Comparison of ENCODE assay signal across 15 cellular contexts in genomic region chr16:88015806-88016140, GRCh38.
DNase-seq lines count a peak whose midpoint lies in the region; ATAC-seq and TF ChIP-seq lines count a peak whose summit lies in the region.
"Had no signal": no experiment of that assay in that cellular context is flagged by ENCODE, and none has a peak within 500 bp of the region (broad histone marks: within the 10 kb centered on the region; RNA-seq: fewer than 3 reads in every experiment).

No MANE protein-coding gene starts in this region.

- POLR2A ChIA-PET in IMR-90 (lab: Charles Lee; ENCODE audit: unreplicated experiment), result no interaction called here

- H2AK9ac ChIP-seq in IMR-90 (replicated peaks; ENCODE audit: low read depth, low read length, poor library complexity), result no peak overlapping the region

- no peak overlapping the region for H3K4me2 ChIP-seq in IMR-90 (ENCODE audit: low read depth, low read length)
- H3K4me2 ChIP-seq: A549 had no signal

- no peak for TF ChIP-seq POLR2A in IMR-90 (IDR thresholded peaks at IDR 0.05; ENCODE audit: low read depth, low read length)
- TF ChIP-seq POLR2A in lower leg skin (IDR thresholded peaks at IDR 0.05), result no peak

- ATAC-seq in IMR-90 (ENCODE audit: low read depth) (no peak), sciatic nerve (no peak)
- ATAC-seq in activated T-helper 17 cell treated with anti-CD3 and anti-CD28 coated beads, Interleukin-2, amount 50 U/mL, for 72 hours (replicated peaks), result no peak
- ATAC-seq: A549; CD8-positive, alpha-beta T cell had no signal

- no peak overlapping the region for H3K14ac ChIP-seq in IMR-90 (replicated peaks; ENCODE audit: low read depth, low read length)

- H3K23ac ChIP-seq in IMR-90 (ENCODE audit: low read depth, low read length), result no peak overlapping the region

- H3K4me1 ChIP-seq in IMR-90 (ENCODE audit: control insufficient read depth, insufficient read depth, low read length), result peaks cover 24% of the 10 kb centered on the region

- in situ Hi-C loops in IMR-90 (cut with MboI; ENCODE audit: low sequenced_read_pairs), result no loop called here

- H4K8ac ChIP-seq in IMR-90 (ENCODE audit: low read depth in 2 of 2, low read length in 2 of 2), result no peak overlapping the region

- no peak overlapping the region for H4K5ac ChIP-seq in IMR-90 (ENCODE audit: low read depth, low read length)

- H3K36me3 ChIP-seq in IMR-90 (ENCODE audit: control insufficient read depth, insufficient read depth, low read length), result peaks cover 7% of the 10 kb centered on the region; the same call in 1 of the 2 replicates

- no peak overlapping the region for H2BK120ac ChIP-seq in IMR-90 (ENCODE audit: low read depth, low read length)

- DNase-seq in IMR-90 (no peak), sciatic nerve (ENCODE audit: low spot score) (peak; percentile 38), HCEC 1CT (no peak), lower leg skin (ENCODE audit: low spot score in 2 of 2) (no peak)
- no peak for DNase-seq in NK-92 treated with Interleukin-12 subunit alpha and Interleukin-12 subunit beta, amount 100 ng/mL, for 24 hours (lab: John Stamatoyannopoulos, UW)
- DNase-seq: BE2C; CD8-positive, alpha-beta T cell; COR-L47; DND-41; GDM1; GM23248 had no signal

- peak overlapping the region; percentile 62 for H3K27ac Mint-ChIP-seq in activated T-helper 17 cell treated with anti-CD3 and anti-CD28 coated beads, Interleukin-2, amount 50 U/mL, for 72 hours
- H3K27ac Mint-ChIP-seq: CD8-positive, alpha-beta T cell had no signal

- CTCF ChIA-PET in IMR-90 (lab: Yijun Ruan, JAX), result no interaction called here

- H3K79me1 ChIP-seq in IMR-90 (ENCODE audit: low read depth in 1 of 2, low read length in 2 of 2), result peaks cover 8 to 37% of the 10 kb centered on the region in 2 experiments

- peaks cover 60% of the 10 kb centered on the region for H3K36me3 Mint-ChIP-seq in activated T-helper 17 cell treated with anti-CD3 and anti-CD28 coated beads, Interleukin-2, amount 50 U/mL, for 72 hours (ENCODE audit: low read depth)

- no peak for TF ChIP-seq RAD21 in IMR-90 (IDR thresholded peaks at IDR 0.05; ENCODE audit: low read length)

- H3K18ac ChIP-seq in IMR-90 (ENCODE audit: low read depth, low read length), result no peak overlapping the region

- H3K4me1 Mint-ChIP-seq in activated T-helper 17 cell treated with anti-CD3 and anti-CD28 coated beads, Interleukin-2, amount 50 U/mL, for 72 hours, result peaks cover 5% of the 10 kb centered on the region
- H3K4me1 Mint-ChIP-seq: CD14-positive monocyte had no signal

- H3K9ac ChIP-seq in IMR-90 (ENCODE audit: low read depth, low read length), result no peak overlapping the region
- H3K9ac ChIP-seq: GM23248 had no signal

- dilution Hi-C loops in IMR-90 (cut with HindIII; ENCODE audit: low sequenced_read_pairs, unreplicated experiment), result no loop called here

- no peak overlapping the region for H3K4ac ChIP-seq in IMR-90 (ENCODE audit: low read depth, low read length)

- H3K4me3 ChIP-seq in IMR-90 (ENCODE audit: insufficient read depth, low read depth, low read length) (no peak overlapping the region), lower leg skin (ENCODE audit: low read depth, poor library complexity, severe bottlenecking) (no peak overlapping the region)
- H3K4me3 ChIP-seq: A549, GM23248 had no signal

- H4K20me1 ChIP-seq in IMR-90 (ENCODE audit: insufficient read depth, low read length), result peaks cover 15% of the 10 kb centered on the region

- H4K91ac ChIP-seq in IMR-90 (ENCODE audit: insufficient read depth, low read depth, low read length), result no peak overlapping the region

- no peak overlapping the region for H3K56ac ChIP-seq in IMR-90 (ENCODE audit: extremely low read depth, insufficient read depth, low read length)

- intact Hi-C loops in IMR-90 (cut with micrococcal nuclease), result loop anchor here (2.0 kb wide), 1 partner anchor 59 kb away; no protein-coding TSS in a partner anchor
- intact Hi-C loops in sciatic nerve (cut with DNase I), result no loop called here
- intact Hi-C loops in lower leg skin (cut with DNase I; ENCODE audit: low total_unique reads), result no loop called here

- peak overlapping the region; percentile 99; the same call in 1 of the 2 replicates for H2AK5ac ChIP-seq in IMR-90 (ENCODE audit: low read depth, low read length)

- no peaks in the 10 kb centered on the region for H3K27me3 Mint-ChIP-seq in activated T-helper 17 cell treated with anti-CD3 and anti-CD28 coated beads, Interleukin-2, amount 50 U/mL, for 72 hours

- H2BK20ac ChIP-seq in IMR-90 (ENCODE audit: low read depth, low read length), result no peak overlapping the region

- 100% methylated on average over 4 of the region's 9 CpGs; no CpG with 5 or more reads in 1 of the 2 experiments for WGBS in IMR-90 (ENCODE audit: extremely low coverage in 2 of 2, insufficient read length in 1 of 2), 2 experiments
- WGBS in lower leg skin, 2 donors, result 89 to 91% methylated on average over 8 to 9 of the region's 9 CpGs

- H2AFZ ChIP-seq in IMR-90 (replicated peaks; ENCODE audit: low read length, poor library complexity), result no peak overlapping the region
- H2AFZ ChIP-seq: GM23248 had no signal

- H3K9me3 Mint-ChIP-seq in activated T-helper 17 cell treated with anti-CD3 and anti-CD28 coated beads, Interleukin-2, amount 50 U/mL, for 72 hours, result no peaks in the 10 kb centered on the region
- H3K9me3 Mint-ChIP-seq: CD8-positive, alpha-beta T cell had no signal

- no TSS peak for BruUV-seq in IMR-90 (replicated peaks; lab: Mats Ljungman, UMichigan)

- peaks cover 18% of the 10 kb centered on the region for H3K9me1 ChIP-seq in IMR-90 (ENCODE audit: insufficient read depth, low read length)

- no peak overlapping the region for H2BK5ac ChIP-seq in IMR-90 (ENCODE audit: low read depth, low read length, poor library complexity, severe bottlenecking)

- H2BK15ac ChIP-seq in IMR-90 (ENCODE audit: low read depth, low read length), result no peak overlapping the region

- no peaks in the 10 kb centered on the region for H3K9me3 ChIP-seq in IMR-90 (ENCODE audit: control insufficient read depth, insufficient read depth, low read length)
- H3K9me3 ChIP-seq: A549, BE2C had no signal

- H3K27ac ChIP-seq in IMR-90 (ENCODE audit: insufficient read depth, low read length), result no peak overlapping the region
- H3K27ac ChIP-seq: GM23248, HL-60 had no signal

- H3K4me3 Mint-ChIP-seq in activated T-helper 17 cell treated with anti-CD3 and anti-CD28 coated beads, Interleukin-2, amount 50 U/mL, for 72 hours, result no peak overlapping the region
- H3K4me3 Mint-ChIP-seq: CD14-positive monocyte; CD8-positive, alpha-beta T cell had no signal

- no peaks in the 10 kb centered on the region for H3K27me3 ChIP-seq in IMR-90 (ENCODE audit: control insufficient read depth, insufficient read depth, low read length)
- H3K27me3 ChIP-seq: BE2C had no signal

- no peak for TF ChIP-seq CTCF in IMR-90 (conservative IDR thresholded peaks at IDR 0.05; ENCODE audit: low read depth, low read length)
- TF ChIP-seq CTCF in lower leg skin (IDR thresholded peaks at IDR 0.05), result no peak

TF ChIP-seq in IMR-90, 13 proteins besides CTCF, POLR2A, EP300 and RAD21:
- TF ChIP-seq RCOR1 (IDR thresholded peaks at IDR 0.05; ENCODE audit: insufficient replicate concordance, low read length) (no peak), CHD1 (IDR thresholded peaks at IDR 0.05; ENCODE audit: low read depth, low read length) (no peak), MAFK (IDR thresholded peaks at IDR 0.05; ENCODE audit: low read depth, low read length) (no peak), ELK1 (IDR thresholded peaks at IDR 0.05; ENCODE audit: borderline replicate concordance, low read depth, low read length) (no peak), MXI1 (IDR thresholded peaks at IDR 0.05; ENCODE audit: borderline replicate concordance, low read depth, low read length) (no peak), NFE2L2 (IDR thresholded peaks at IDR 0.05; ENCODE audit: low read depth, low read length) (no peak)
